ENCODE assay signal across 1 cellular context in genomic region chr7:101116898-101117297, GRCh38.
TF ChIP-seq lines count a peak whose summit lies in the region.

No MANE protein-coding gene starts in this region.

TF ChIP-seq in IMR-90, 13 proteins besides CTCF, POLR2A, EP300 and RAD21:
- peak; percentile 67 for TF ChIP-seq CEBPB (IDR thresholded peaks at IDR 0.05; ENCODE audit: low read depth, low read length)
- TF ChIP-seq BHLHE40 (IDR thresholded peaks at IDR 0.05; ENCODE audit: low read depth, low read length) = no peak
